1 cellular context compared by ENCODE assay signal in the genomic region with DNA sequence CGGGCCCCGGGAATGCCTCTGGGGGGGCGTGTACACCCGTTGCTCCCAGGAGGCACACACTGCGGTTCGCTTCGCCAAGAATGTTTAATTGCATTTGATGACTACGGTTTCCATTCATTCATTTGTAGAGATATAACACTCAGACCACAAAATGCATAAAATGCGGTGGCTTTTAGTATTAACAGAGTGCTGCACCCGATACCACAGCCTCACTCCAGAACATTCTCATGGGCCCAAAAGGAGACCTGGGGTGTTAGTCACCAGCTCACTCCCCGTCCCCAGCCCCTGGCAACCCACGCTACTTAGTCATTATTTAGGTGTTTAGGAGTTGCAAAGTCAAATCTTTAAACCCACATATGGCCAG.
A peak's percentile ranks its signal among the peaks of the same experiment; 100 is the strongest.
TF ChIP-seq lines count a peak whose summit lies in the region.

No MANE protein-coding gene starts in this region.

TF ChIP-seq in SK-N-SH, 30 proteins besides CTCF, POLR2A, EP300 and RAD21:
- TF ChIP-seq ELF1 (IDR thresholded peaks at IDR 0.05) = no peak
- TF ChIP-seq MEF2A (IDR thresholded peaks at IDR 0.05; ENCODE audit: borderline replicate concordance, low read depth) = no peak
- no peak for TF ChIP-seq YY1 (IDR thresholded peaks at IDR 0.05; ENCODE audit: low read depth)
- TF ChIP-seq GATA2 (CRISPR knock-in tag; IDR thresholded peaks at IDR 0.05) = no peak
- TF ChIP-seq FOSL2 (IDR thresholded peaks at IDR 0.05; ENCODE audit: borderline replicate concordance, low read depth) = peak; percentile 11; the same call in 1 of the 2 replicates
TF ChIP-seq in SK-N-SH: peak in this region for 1.
